Comparison of ENCODE assay signal across 15 cellular contexts in the genomic region with DNA sequence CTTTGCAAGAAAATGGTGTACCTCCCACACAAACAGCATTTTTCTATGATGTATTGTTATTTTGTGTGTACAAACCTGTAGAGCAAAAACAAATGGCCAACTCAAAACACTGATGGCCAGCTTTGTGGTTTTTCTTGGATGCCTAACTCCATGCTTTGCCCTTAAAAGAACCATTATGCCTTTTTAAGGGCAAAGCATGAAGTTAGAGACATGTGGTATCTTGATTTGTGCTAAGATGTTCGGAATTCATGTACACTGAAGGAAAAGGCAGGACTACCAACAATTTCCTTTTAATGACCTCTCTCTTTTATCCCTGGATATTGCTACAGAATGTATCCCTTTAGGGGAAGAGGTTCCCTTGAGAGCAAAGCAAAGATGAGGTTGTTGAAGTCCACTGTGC.
A peak's percentile ranks its signal among the peaks of the same experiment; 100 is the strongest.
DNase-seq lines count a peak whose midpoint lies in the region; ATAC-seq and TF ChIP-seq lines count a peak whose summit lies in the region.
"Had no signal": no experiment of that assay in that cellular context is flagged by ENCODE, and none has a peak within 500 bp of the region (broad histone marks: within the 10 kb centered on the region; RNA-seq: fewer than 3 reads in every experiment).

No MANE protein-coding gene starts in this region.

- dilution Hi-C loops in mammary epithelial cell (cut with HindIII; ENCODE audit: low sequenced_read_pairs): no loop called here

- no peak for ATAC-seq in GM21717 (IDR thresholded peaks at IDR 0.05; ENCODE audit: unreplicated experiment)
- ATAC-seq: GM12878, GM23338 had no signal

- H3K27ac Mint-ChIP-seq in MCF 10A (ENCODE audit: low read depth, unreplicated experiment): no peak overlapping the region
- H3K27ac Mint-ChIP-seq: GM23338, H9 had no signal

- no peak overlapping the region for H3K4me3 Mint-ChIP-seq in MCF 10A (ENCODE audit: unreplicated experiment)
- H3K4me3 Mint-ChIP-seq: GM23338, H9 had no signal

- WGBS in mammary epithelial cell (ENCODE audit: low coverage, missing lambda C conversion rate): 9% methylated on average over 1 of the region's 1 CpG
- no CpG with 5 or more reads among the region's 1 CpG for WGBS in mesenchymal stem cell

- CTCF ChIA-PET in mammary epithelial cell (lab: Charles Lee; ENCODE audit: low non-redundant PET): no interaction called here
- CTCF ChIA-PET in MCF 10A (lab: Yijun Ruan, JAX): no interaction called here

- H3K14ac ChIP-seq in mesenchymal stem cell (ENCODE audit: low read length in 2 of 2): no peak overlapping the region

- H2BK15ac ChIP-seq in mesenchymal stem cell (ENCODE audit: low read depth, poor library complexity, severe bottlenecking): no peak overlapping the region

- peaks cover 6% of the 10 kb centered on the region for H3K9me3 Mint-ChIP-seq in MCF 10A (ENCODE audit: unreplicated experiment)

- H3K36me3 Mint-ChIP-seq in MCF 10A (ENCODE audit: insufficient read depth, unreplicated experiment): no peaks in the 10 kb centered on the region

- no peaks in the 10 kb centered on the region for H3K4me1 Mint-ChIP-seq in MCF 10A (ENCODE audit: insufficient read depth, unreplicated experiment)
- H3K4me1 Mint-ChIP-seq: GM23338 had no signal

- no peaks in the 10 kb centered on the region for H3K79me2 ChIP-seq in mammary epithelial cell (ENCODE audit: insufficient read depth, low read length)

- BruUV-seq in mammary epithelial cell (replicated peaks; lab: Mats Ljungman, UMichigan): no TSS peak
- BruUV-seq in MCF 10A (replicated peaks; lab: Mats Ljungman, UMichigan): no TSS peak

- no peak for DNase-seq in mammary epithelial cell
- DNase-seq in MCF 10A (ENCODE audit: unreplicated experiment): no peak
- peak; percentile 44 for DNase-seq in astrocyte of the hippocampus (ENCODE audit: low read depth, low spot score)
- peak; percentile 15 for DNase-seq in mesenchymal stem cell
- DNase-seq in activated naive CD4-positive, alpha-beta T cell treated with anti-CD3 and anti-CD28 coated beads, Interleukin-2, amount 50 U/mL, for 16 hours: no peak
- DNase-seq in activated CD4-positive, alpha-beta T cell treated with anti-CD3 and anti-CD28 coated beads for 4 hours: no peak
- DNase-seq in dedifferentiated amniotic fluid mesenchymal stem cell (ENCODE audit: extremely low spot score): no peak
- DNase-seq: 8988T, AML-193, DMS53, H9 had no signal

- H3K9ac ChIP-seq in mammary epithelial cell (ENCODE audit: insufficient read depth, low read length): no peak overlapping the region
- H3K9ac ChIP-seq in mesenchymal stem cell (ENCODE audit: low read length): no peak overlapping the region
- H3K9ac ChIP-seq: BLaER1 had no signal

- H3K9me3 ChIP-seq in mammary epithelial cell (replicated peaks; ENCODE audit: insufficient read depth, low read length) (no peaks in the 10 kb centered on the region), mesenchymal stem cell (ENCODE audit: control insufficient read depth, low read length) (no peaks in the 10 kb centered on the region)
- H3K9me3 ChIP-seq: BLaER1 had no signal

- H3K18ac ChIP-seq in mesenchymal stem cell (ENCODE audit: low read depth in 1 of 2, low read length in 2 of 2): no peak overlapping the region

- no peaks in the 10 kb centered on the region for H4K20me1 ChIP-seq in mammary epithelial cell (ENCODE audit: insufficient read depth, low read length)
- H4K20me1 ChIP-seq: BLaER1 had no signal

- no peak overlapping the region for H4K8ac ChIP-seq in mesenchymal stem cell (ENCODE audit: low read length)

- no peak overlapping the region for H2AK5ac ChIP-seq in mesenchymal stem cell (ENCODE audit: low read length, severe bottlenecking)

- intact Hi-C loops in mammary epithelial cell (cut with micrococcal nuclease) (no loop called here), MCF 10A (cut with micrococcal nuclease) (no loop called here)

- no peak overlapping the region for H4K91ac ChIP-seq in mesenchymal stem cell (ENCODE audit: low read length)

- in situ Hi-C loops in mammary epithelial cell (cut with MboI; ENCODE audit: low sequenced_read_pairs in 2 of 2): no loop called here

- H3K4me3 ChIP-seq in mammary epithelial cell (replicated peaks in 1 of 3; ENCODE audit: insufficient read depth in 1 of 3, low read depth in 2 of 3, low read length in 3 of 3): no peak overlapping the region
- no peak overlapping the region for H3K4me3 ChIP-seq in mesenchymal stem cell (ENCODE audit: insufficient read depth in 1 of 2, low read depth in 1 of 2, low read length in 2 of 2)
- H3K4me3 ChIP-seq: BLaER1, GM12878, GM23338 had no signal

- H3K27me3 Mint-ChIP-seq in MCF 10A (ENCODE audit: insufficient read depth, unreplicated experiment): no peaks in the 10 kb centered on the region

- TF ChIP-seq CTCF in mammary epithelial cell (conservative IDR thresholded peaks at IDR 0.05 in 1 of 2, IDR thresholded peaks at IDR 0.05 in 1 of 2; ENCODE audit: extremely low read depth in 1 of 2, insufficient read depth in 1 of 2, low read depth in 1 of 2, low read length in 2 of 2) (no peak), MCF 10A (IDR thresholded peaks at IDR 0.05; ENCODE audit: unreplicated experiment) (no peak)

- H3K4ac ChIP-seq in mesenchymal stem cell (ENCODE audit: low read depth in 1 of 2, low read length in 2 of 2): no peak overlapping the region

- H3K36me3 ChIP-seq in mammary epithelial cell (ENCODE audit: insufficient read depth, low read length) (no peaks in the 10 kb centered on the region), mesenchymal stem cell (ENCODE audit: control insufficient read depth in 1 of 2, insufficient read depth in 2 of 2, low read depth in 1 of 2, low read length in 2 of 2) (no peaks in the 10 kb centered on the region)
- H3K36me3 ChIP-seq: BLaER1 had no signal

- H3K4me2 ChIP-seq in mammary epithelial cell (ENCODE audit: insufficient read depth, low read depth, low read length) (no peak overlapping the region), mesenchymal stem cell (ENCODE audit: low read length, poor library complexity, severe bottlenecking) (no peak overlapping the region)
- H3K4me2 ChIP-seq: BLaER1, GM23338 had no signal

- no peak overlapping the region for H2BK12ac ChIP-seq in mesenchymal stem cell (ENCODE audit: low read length in 2 of 2)

- H3K27ac ChIP-seq in mammary epithelial cell (ENCODE audit: insufficient read depth, low read depth, low read length) (no peak overlapping the region), mesenchymal stem cell (ENCODE audit: low read length, poor library complexity, severe bottlenecking) (no peak overlapping the region)
- H3K27ac ChIP-seq: BLaER1 had no signal

- H3K4me1 ChIP-seq in mammary epithelial cell (ENCODE audit: insufficient read depth, low read length) (no peaks in the 10 kb centered on the region), mesenchymal stem cell (ENCODE audit: control insufficient read depth, insufficient read depth, low read depth, low read length) (no peaks in the 10 kb centered on the region)

- POLR2A ChIA-PET in MCF 10A (lab: Yijun Ruan, JAX): no interaction called here

- H2AFZ ChIP-seq in mammary epithelial cell (ENCODE audit: low read depth, low read length) (peak overlapping the region; percentile 28), mesenchymal stem cell (ENCODE audit: low read depth, low read length) (no peak overlapping the region)
- H2AFZ ChIP-seq: GM23338 had no signal

- H3K27me3 ChIP-seq in mammary epithelial cell (ENCODE audit: insufficient read depth, low read length) (peaks cover 2% of the 10 kb centered on the region), mesenchymal stem cell (ENCODE audit: control insufficient read depth in 1 of 2, insufficient read depth in 1 of 2, low read length in 2 of 2) (no peaks in the 10 kb centered on the region)
- H3K27me3 ChIP-seq: BLaER1 had no signal

- no peak overlapping the region for H2BK5ac ChIP-seq in mesenchymal stem cell (ENCODE audit: low read depth, low read length, poor library complexity, severe bottlenecking)

- no peaks in the 10 kb centered on the region for H3K79me1 ChIP-seq in mesenchymal stem cell (replicated peaks; ENCODE audit: low read length, poor library complexity, severe bottlenecking)

- no peak overlapping the region for H3K23ac ChIP-seq in mesenchymal stem cell (ENCODE audit: low read length in 2 of 2)

- H2BK120ac ChIP-seq in mesenchymal stem cell (ENCODE audit: low read depth, low read length): no peak overlapping the region

Comparison
In these comparisons a context has a peak if more than half of its experiments do, and no peak if none do; other contexts are left out.
1. DNase-seq: peak in astrocyte of the hippocampus (single experiment) and mesenchymal stem cell (single experiment); none in mammary epithelial cell (single experiment), MCF 10A (single experiment), activated naive CD4-positive, alpha-beta T cell treated with anti-CD3 and anti-CD28 coated beads, Interleukin-2, amount 50 U/mL, for 16 hours (single experiment), activated CD4-positive, alpha-beta T cell treated with anti-CD3 and anti-CD28 coated beads for 4 hours (0 of 2) and dedifferentiated amniotic fluid mesenchymal stem cell (single experiment).